Comparison of ENCODE assay signal across 1 cellular context in the genomic region with DNA sequence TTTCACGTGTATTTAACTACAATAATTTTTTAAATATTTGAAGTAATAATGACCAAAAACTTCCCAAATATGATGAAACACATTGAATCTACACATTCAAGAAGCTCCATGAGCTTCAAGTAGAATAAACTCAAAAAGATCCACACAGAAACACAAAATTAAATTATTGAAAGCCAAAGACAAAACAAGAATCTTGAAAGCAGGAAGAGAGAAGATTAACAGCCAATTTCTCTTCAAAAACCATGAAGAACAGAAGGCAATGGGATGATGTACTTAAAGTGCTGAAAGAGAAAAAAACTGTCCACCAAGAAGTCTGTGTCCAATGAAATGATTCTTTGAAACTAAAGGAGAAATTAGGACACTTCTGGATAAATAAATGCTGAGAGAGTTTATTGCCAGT.
TF ChIP-seq lines count a peak whose summit lies in the region.

No MANE protein-coding gene starts in this region.

TF ChIP-seq in K562, 482 proteins besides CTCF, POLR2A, EP300 and RAD21:
- TF ChIP-seq SMARCC2 (IDR thresholded peaks at IDR 0.05; ENCODE audit: low read depth): no peak
- TF ChIP-seq, protein P1, sequence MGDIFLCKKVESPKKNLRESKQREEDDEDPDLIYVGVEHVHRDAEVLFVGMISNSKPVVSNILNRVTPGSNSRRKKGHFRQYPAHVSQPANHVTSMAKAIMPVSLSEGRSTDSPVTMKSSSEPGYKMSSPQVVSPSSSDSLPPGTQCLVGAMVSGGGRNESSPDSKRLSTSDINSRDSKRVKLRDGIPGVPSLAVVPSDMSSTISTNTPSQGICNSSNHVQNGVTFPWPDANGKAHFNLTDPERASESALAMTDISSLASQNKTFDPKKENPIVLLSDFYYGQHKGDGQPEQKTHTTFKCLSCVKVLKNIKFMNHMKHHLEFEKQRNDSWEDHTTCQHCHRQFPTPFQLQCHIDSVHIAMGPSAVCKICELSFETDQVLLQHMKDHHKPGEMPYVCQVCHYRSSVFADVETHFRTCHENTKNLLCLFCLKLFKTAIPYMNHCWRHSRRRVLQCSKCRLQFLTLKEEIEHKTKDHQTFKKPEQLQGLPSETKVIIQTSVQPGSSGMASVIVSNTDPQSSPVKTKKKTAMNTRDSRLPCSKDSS (IDR thresholded peaks at IDR 0.05; ENCODE audit: low read depth, partially characterized antibody): peak; percentile 50
- TF ChIP-seq CBX3 (IDR thresholded peaks at IDR 0.05; ENCODE audit: borderline replicate concordance in 1 of 2, low read length in 2 of 2): 0 out of 3 replicates have a peak, but pooled peaks of 1 of the 2 experiments have one; percentile 70
- TF ChIP-seq HSF4 (CRISPR knock-in tag; IDR thresholded peaks at IDR 0.05; ENCODE audit: borderline replicate concordance): no peak
- no peak for TF ChIP-seq THRAP3 (IDR thresholded peaks at IDR 0.05; ENCODE audit: borderline replicate concordance)
- peak; percentile 84 for TF ChIP-seq TRIM28 (IDR thresholded peaks at IDR 0.05)
